ENCODE assay signal across 26 cellular contexts in the genomic region with DNA sequence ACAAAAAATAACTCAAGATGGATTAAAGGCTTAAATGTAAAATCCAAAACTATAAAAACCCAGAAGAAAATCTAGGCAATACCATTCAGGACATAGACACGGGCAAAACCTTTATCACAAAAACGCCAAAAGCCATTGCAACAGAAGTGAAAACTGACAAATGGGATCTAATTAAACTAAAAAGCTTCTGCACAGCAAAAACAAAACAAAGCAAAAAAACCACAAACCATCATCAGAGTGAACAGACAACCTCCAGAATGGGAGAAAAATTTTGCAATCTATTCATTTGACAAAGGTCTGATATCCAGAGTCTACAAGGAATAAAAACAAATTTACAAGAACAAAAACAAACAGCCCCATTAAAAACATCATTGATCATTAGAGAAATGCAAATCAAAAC.
"Had no signal": no experiment of that assay in that cellular context is flagged by ENCODE, and none has a peak within 500 bp of the region (broad histone marks: within the 10 kb centered on the region; RNA-seq: fewer than 3 reads in every experiment).

No MANE protein-coding gene starts in this region.

- H3K4me1 ChIP-seq: gastrocnemius medialis had no signal

- H3K36me3 ChIP-seq: esophagus squamous epithelium, gastrocnemius medialis, heart right ventricle, left lung, lower lobe of right lung had no signal

- H3K27ac ChIP-seq: epithelial cell of prostate, esophagus squamous epithelium, gastrocnemius medialis, heart right ventricle, left lung, lower lobe of right lung had no signal

- ATAC-seq: effector memory CD8-positive, alpha-beta T cell; esophagus mucosa; gastrocnemius medialis; heart right ventricle; left cardiac atrium; left lung; left ventricle myocardium superior; lower lobe of right lung; mucosa of descending colon; naive thymus-derived CD8-positive, alpha-beta T cell had no signal

- H3K4me3 ChIP-seq: esophagus squamous epithelium, gastrocnemius medialis, heart right ventricle, left lung, lower lobe of right lung, mucosa of descending colon had no signal

- DNase-seq: cortex of kidney; effector CD8-positive, alpha-beta T cell; effector memory CD8-positive, alpha-beta T cell; endodermal cell; erythroblast; esophagus squamous epithelium; foreskin fibroblast; foreskin melanocyte; gastrocnemius medialis; glutamatergic neuron; head of caudate nucleus; heart right ventricle; hippocampal formation; left cardiac atrium; left lung; left ventricle myocardium superior; lower lobe of right lung; mesenchymal stem cell; mucosa of descending colon; naive B cell; naive thymus-derived CD8-positive, alpha-beta T cell had no signal

- FAIRE-seq: endometrium, islet of Langerhans, keratinocyte had no signal

- H3K9me3 ChIP-seq: esophagus squamous epithelium, gastrocnemius medialis, heart right ventricle, left lung, lower lobe of right lung, mucosa of descending colon had no signal
